19 cellular contexts compared by ENCODE assay signal in the genomic region with DNA sequence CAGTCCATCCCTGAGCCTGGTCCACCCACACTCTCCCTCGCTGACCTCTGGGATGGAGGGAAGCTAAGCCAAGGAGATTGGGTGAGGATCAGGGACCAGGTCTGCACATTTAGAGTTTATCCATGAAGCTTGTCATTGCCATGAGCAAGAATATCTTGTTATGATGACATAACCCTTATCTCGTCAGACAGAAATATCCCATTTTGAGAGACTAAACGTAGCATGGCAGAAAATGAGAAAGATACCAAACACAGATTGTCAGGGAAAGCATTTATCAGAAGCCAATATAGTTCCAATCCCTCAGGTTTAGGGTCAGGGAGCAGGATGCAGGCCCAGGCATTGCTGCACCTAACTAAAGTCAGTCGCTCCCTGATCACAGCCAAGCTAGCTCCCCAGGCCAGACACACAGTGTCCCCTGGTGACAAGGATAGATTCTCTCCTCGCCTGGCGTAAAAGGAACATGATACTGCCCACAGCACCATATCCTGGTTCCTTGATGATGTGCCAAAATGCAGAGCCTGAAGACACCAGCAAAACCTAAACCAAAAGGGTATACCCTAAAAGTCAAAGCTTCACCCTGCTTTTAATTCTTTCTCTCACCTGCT.
A peak's percentile ranks its signal among the peaks of the same experiment; 100 is the strongest.
DNase-seq lines count a peak whose midpoint lies in the region; ATAC-seq, FAIRE-seq and TF ChIP-seq lines count a peak whose summit lies in the region.
"Had no signal": no experiment of that assay in that cellular context is flagged by ENCODE, and none has a peak within 500 bp of the region (broad histone marks: within the 10 kb centered on the region; RNA-seq: fewer than 3 reads in every experiment).

No MANE protein-coding gene starts in this region.

- BruUV-seq in PC-9 (replicated peaks; lab: Mats Ljungman, UMichigan), result no TSS peak

- H2AFZ ChIP-seq in PC-9, result no peak overlapping the region

- H3K4me3 ChIP-seq in PC-9, result no peak overlapping the region
- no peak overlapping the region for H3K4me3 ChIP-seq in endodermal cell (ENCODE audit: low read length)
- no peak overlapping the region for H3K4me3 ChIP-seq in stomach
- no peak overlapping the region for H3K4me3 ChIP-seq in naive thymus-derived CD4-positive, alpha-beta T cell (ENCODE audit: low read length)
- H3K4me3 ChIP-seq: lung, thyroid gland had no signal

- CTCF ChIA-PET in PC-9 (lab: Charles Lee), result interaction anchor here (0.5 to 1.0 kb wide), 2 partner anchors 308 to 732 kb away, joined by 4 to 14 read pairs; no protein-coding TSS in a partner anchor
- CTCF ChIA-PET in naive thymus-derived CD4-positive, alpha-beta T cell (lab: Charles Lee), result interaction anchor here (0.6 kb wide), 1 partner anchor 125 kb away, joined by 3 read pairs; no protein-coding TSS in a partner anchor

- H3K27me3 Mint-ChIP-seq in endodermal cell (ENCODE audit: insufficient read depth), result no peaks in the 10 kb centered on the region
- peaks cover 0 to 13% (median 5%) of the 10 kb centered on the region in 5 donors for H3K27me3 Mint-ChIP-seq in naive thymus-derived CD4-positive, alpha-beta T cell

- TF ChIP-seq CTCF in PC-9 (conservative IDR thresholded peaks at IDR 0.05) (no peak), endodermal cell (conservative IDR thresholded peaks at IDR 0.05) (peak; percentile 55), stomach (IDR thresholded peaks at IDR 0.05) (no peak)

- in situ Hi-C loops in ACHN (cut with HindIII; ENCODE audit: low pct_ligation_motif_present, low pct_unique_long_range_greater_than_20kb, low sequenced_read_pairs), result no loop called here

- intact Hi-C loops in PC-9 (cut with micrococcal nuclease; ENCODE audit: unreplicated experiment), result loop anchor here (2.0 to 5.0 kb wide), 3 partner anchors 21 to 105 kb away; no protein-coding TSS in a partner anchor
- intact Hi-C loops in stomach (cut with DNase I; ENCODE audit: low total_unique reads), result no loop called here
- intact Hi-C loops in naive thymus-derived CD4-positive, alpha-beta T cell (cut with micrococcal nuclease), result no loop called here

- no peaks in the 10 kb centered on the region for H4K20me1 ChIP-seq in PC-9 (ENCODE audit: insufficient read depth)

- TF ChIP-seq EP300 in stomach (IDR thresholded peaks at IDR 0.05), result no peak

- TF ChIP-seq POLR2A in stomach (IDR thresholded peaks at IDR 0.05), result no peak

- H3K9me3 ChIP-seq in PC-9 (ENCODE audit: insufficient read depth, low read depth), result no peaks in the 10 kb centered on the region
- peaks cover 13% of the 10 kb centered on the region for H3K9me3 ChIP-seq in endodermal cell (ENCODE audit: control insufficient read depth, low read length)
- H3K9me3 ChIP-seq in stomach, result no peaks in the 10 kb centered on the region
- no peaks in the 10 kb centered on the region for H3K9me3 ChIP-seq in naive thymus-derived CD4-positive, alpha-beta T cell (ENCODE audit: control insufficient read depth in 2 of 3, low read length in 3 of 3)
- H3K9me3 ChIP-seq: thyroid gland had no signal

- no peak overlapping the region for H3K9ac ChIP-seq in endodermal cell (ENCODE audit: extremely low read depth, low read length, poor library complexity, severe bottlenecking)

- no peak overlapping the region for H3K27ac ChIP-seq in PC-9
- no peak overlapping the region for H3K27ac ChIP-seq in endodermal cell (ENCODE audit: low read depth, low read length)
- H3K27ac ChIP-seq in stomach, result no peak overlapping the region
- no peak overlapping the region for H3K27ac ChIP-seq in naive thymus-derived CD4-positive, alpha-beta T cell (ENCODE audit: low read depth, low read length)
- H3K27ac ChIP-seq: thyroid gland had no signal

- no peak for ATAC-seq in naive thymus-derived CD4-positive, alpha-beta T cell

- no peak for FAIRE-seq in urothelium cell line (lab: Jason Lieb, UNC)

- H3K4me1 ChIP-seq in PC-9 (replicated peaks; ENCODE audit: insufficient read depth) (peaks cover 18% of the 10 kb centered on the region), endodermal cell (ENCODE audit: control insufficient read depth, insufficient read depth, low read length) (no peaks in the 10 kb centered on the region), stomach (no peaks in the 10 kb centered on the region)
- no peaks in the 10 kb centered on the region for H3K4me1 ChIP-seq in naive thymus-derived CD4-positive, alpha-beta T cell (ENCODE audit: control insufficient read depth in 2 of 2, insufficient read depth in 2 of 2, low read length in 2 of 2)
- H3K4me1 ChIP-seq: thyroid gland had no signal

- WGBS in endodermal cell (ENCODE audit: insufficient coverage in 1 of 2, insufficient read length in 1 of 2), 2 experiments, result 85 to 87% methylated on average over 5 to 6 of the region's 6 CpGs
- 74 to 82% (median 78%) methylated on average over 6 of the region's 6 CpGs for WGBS in stomach, 5 donors

- H3K36me3 ChIP-seq in PC-9 (ENCODE audit: low read depth) (no peaks in the 10 kb centered on the region), endodermal cell (ENCODE audit: control insufficient read depth, insufficient read depth, low read length) (no peaks in the 10 kb centered on the region), stomach (no peaks in the 10 kb centered on the region)
- no peaks in the 10 kb centered on the region for H3K36me3 ChIP-seq in naive thymus-derived CD4-positive, alpha-beta T cell (ENCODE audit: control insufficient read depth in 2 of 3, insufficient read depth in 3 of 3, low read length in 3 of 3)
- H3K36me3 ChIP-seq: thyroid gland had no signal

- H3K27me3 ChIP-seq in PC-9 (ENCODE audit: insufficient read depth, low read depth) (no peaks in the 10 kb centered on the region), endodermal cell (ENCODE audit: control insufficient read depth, insufficient read depth, low read length, poor library complexity, severe bottlenecking) (no peaks in the 10 kb centered on the region), stomach (no peaks in the 10 kb centered on the region)
- no peaks in the 10 kb centered on the region for H3K27me3 ChIP-seq in naive thymus-derived CD4-positive, alpha-beta T cell (ENCODE audit: control insufficient read depth in 2 of 2, insufficient read depth in 2 of 2, low read length in 2 of 2)
- H3K27me3 ChIP-seq: thyroid gland had no signal

- H3K9me3 Mint-ChIP-seq in endodermal cell, result peaks cover 11% of the 10 kb centered on the region
- no peaks in the 10 kb centered on the region for H3K9me3 Mint-ChIP-seq in naive thymus-derived CD4-positive, alpha-beta T cell

- no peaks in the 10 kb centered on the region for H3K4me1 Mint-ChIP-seq in endodermal cell
- H3K4me1 Mint-ChIP-seq in naive thymus-derived CD4-positive, alpha-beta T cell, result no peaks in the 10 kb centered on the region
- H3K4me1 Mint-ChIP-seq: CD4-positive, CD25-positive, alpha-beta regulatory T cell had no signal

- no peak overlapping the region for H3K4me3 Mint-ChIP-seq in endodermal cell
- H3K4me3 Mint-ChIP-seq in naive thymus-derived CD4-positive, alpha-beta T cell, result no peak overlapping the region
- H3K4me3 Mint-ChIP-seq: CD4-positive, CD25-positive, alpha-beta regulatory T cell; nephron had no signal

- H3F3A ChIP-seq in PC-9 (ENCODE audit: insufficient read depth, low read depth), result no peaks in the 10 kb centered on the region

- H3K9me2 ChIP-seq in PC-9 (ENCODE audit: insufficient read depth), result no peaks in the 10 kb centered on the region

- H3K4me2 ChIP-seq in PC-9, result peak overlapping the region; percentile 26; the same call in 1 of the 2 replicates

- no peaks in the 10 kb centered on the region for H3K79me2 ChIP-seq in PC-9 (ENCODE audit: low read depth)

- H3K36me3 Mint-ChIP-seq in endodermal cell (ENCODE audit: low read depth), result no peaks in the 10 kb centered on the region
- H3K36me3 Mint-ChIP-seq in naive thymus-derived CD4-positive, alpha-beta T cell, result no peaks in the 10 kb centered on the region
- H3K36me3 Mint-ChIP-seq: CD4-positive, CD25-positive, alpha-beta regulatory T cell had no signal

- H3K27ac Mint-ChIP-seq in endodermal cell, result no peak overlapping the region
- no peak overlapping the region for H3K27ac Mint-ChIP-seq in naive thymus-derived CD4-positive, alpha-beta T cell
- H3K27ac Mint-ChIP-seq: nephron had no signal

- POLR2A ChIA-PET in PC-9 (lab: Charles Lee; ENCODE audit: unreplicated experiment), result no interaction called here
- POLR2A ChIA-PET in naive thymus-derived CD4-positive, alpha-beta T cell (lab: Charles Lee), result no interaction called here

- DNase-seq in ACHN, result peak; percentile 39
- DNase-seq in ELF-1 (ENCODE audit: low read depth, low spot score), result peak; percentile 14
- no peak for DNase-seq in PC-9
- DNase-seq in endodermal cell, result peak; percentile 61
- no peak for DNase-seq in 8988T
- no peak for DNase-seq in stomach
- no peak for DNase-seq in naive thymus-derived CD4-positive, alpha-beta T cell
- DNase-seq in urothelium cell line (ENCODE audit: low spot score), result no peak
- DNase-seq: activated CD4-positive, alpha-beta T cell treated with anti-CD3 and anti-CD28 coated beads, Interleukin-2, amount 50 U/mL, for 1 hour; aorta; CD4-positive, CD25-positive, alpha-beta regulatory T cell; dermis blood vessel endothelial cell; NCI-H1048; right cardiac atrium; RPMI8226; stimulated activated CD8-positive, alpha-beta memory T cell treated with anti-CD3 and anti-CD28 coated beads, Interleukin-4, amount 100 ng/mL, for 48 hours; thyroid gland had no signal

Comparison
In these comparisons a context has a peak if more than half of its experiments do, and no peak if none do; other contexts are left out.
1. DNase-seq: peak in ACHN (single experiment), ELF-1 (single experiment) and endodermal cell (single experiment); none in PC-9 (0 of 2), 8988T (single experiment), stomach (single experiment), naive thymus-derived CD4-positive, alpha-beta T cell (0 of 9) and urothelium cell line (single experiment).